Comparison of ENCODE assay signal across 15 cellular contexts in genomic region chr18:13474907-13475306, GRCh38.
"Had no signal": no experiment of that assay in that cellular context is flagged by ENCODE, and none has a peak within 500 bp of the region (broad histone marks: within the 10 kb centered on the region; RNA-seq: fewer than 3 reads in every experiment).

No MANE protein-coding gene starts in this region.

- H3K4me3 Mint-ChIP-seq: activated CD8-positive, alpha-beta memory T cell treated with anti-CD3 and anti-CD28 coated beads, Interleukin-2, amount 10 ng/mL, durations not matched to agents 7 days and 5 days; activated T-cell treated with anti-CD3 and anti-CD28 coated beads, Interleukin-2, amount 50 U/mL, for 24 hours; memory B cell had no signal

- H3K4me3 ChIP-seq: gastrocnemius medialis, heart right ventricle, left lung, ovary, stomach, thyroid gland, vagina had no signal

- ATAC-seq: activated CD8-positive, alpha-beta memory T cell treated with anti-CD3 and anti-CD28 coated beads, Interleukin-2, amount 10 ng/mL, durations not matched to agents 7 days and 5 days; activated naive CD4-positive, alpha-beta T cell treated with anti-CD3 and anti-CD28 coated beads, Interleukin-2, amount 50 U/mL, for 72 hours; gastrocnemius medialis; heart right ventricle; left lung had no signal

- H3K27ac Mint-ChIP-seq: activated CD8-positive, alpha-beta memory T cell treated with anti-CD3 and anti-CD28 coated beads, Interleukin-2, amount 10 ng/mL, durations not matched to agents 7 days and 5 days; activated T-cell treated with anti-CD3 and anti-CD28 coated beads, Interleukin-2, amount 50 U/mL, for 24 hours; memory B cell had no signal

- DNase-seq: activated CD4-positive, alpha-beta T cell treated with anti-CD3 and anti-CD28 coated beads, Interleukin-2, amount 50 U/mL, for 4 hours; activated CD4-positive, CD25-positive, alpha-beta regulatory T cell treated with anti-CD3 and anti-CD28 coated beads, Interleukin-2, amount 50 U/mL, for 72 hours; activated CD8-positive, alpha-beta memory T cell treated with anti-CD3 and anti-CD28 coated beads, Interleukin-2, amount 10 ng/mL, durations not matched to agents 7 days and 5 days; activated effector memory CD4-positive, alpha-beta T cell treated with anti-CD3 and anti-CD28 coated beads, Interleukin-2, amount 50 U/mL, for 16 hours; activated T-cell treated with anti-CD3 and anti-CD28 coated beads, Interleukin-2, amount 50 U/mL, for 24 hours; effector CD8-positive, alpha-beta T cell; gastrocnemius medialis; heart right ventricle; left lung; ovary; stomach; thyroid gland had no signal

- H3K9me3 Mint-ChIP-seq: activated T-cell treated with anti-CD3 and anti-CD28 coated beads, Interleukin-2, amount 50 U/mL, for 24 hours had no signal

- H3K27me3 ChIP-seq: gastrocnemius medialis, heart right ventricle, left lung, ovary, stomach, thyroid gland, vagina had no signal

- H3K27ac ChIP-seq: gastrocnemius medialis, heart right ventricle, left lung, ovary, stomach, thyroid gland, vagina had no signal

- H3K9me3 ChIP-seq: gastrocnemius medialis, heart right ventricle, left lung, ovary, stomach, thyroid gland, vagina had no signal

- H3K4me1 ChIP-seq: gastrocnemius medialis, vagina had no signal

- H3K36me3 ChIP-seq: gastrocnemius medialis, left lung, ovary, stomach, thyroid gland, vagina had no signal

- H3K27me3 Mint-ChIP-seq: activated CD8-positive, alpha-beta memory T cell treated with anti-CD3 and anti-CD28 coated beads, Interleukin-2, amount 10 ng/mL, durations not matched to agents 7 days and 5 days; activated T-cell treated with anti-CD3 and anti-CD28 coated beads, Interleukin-2, amount 50 U/mL, for 24 hours; memory B cell had no signal
